ENCODE assay signal across 1 cellular context in the genomic region with DNA sequence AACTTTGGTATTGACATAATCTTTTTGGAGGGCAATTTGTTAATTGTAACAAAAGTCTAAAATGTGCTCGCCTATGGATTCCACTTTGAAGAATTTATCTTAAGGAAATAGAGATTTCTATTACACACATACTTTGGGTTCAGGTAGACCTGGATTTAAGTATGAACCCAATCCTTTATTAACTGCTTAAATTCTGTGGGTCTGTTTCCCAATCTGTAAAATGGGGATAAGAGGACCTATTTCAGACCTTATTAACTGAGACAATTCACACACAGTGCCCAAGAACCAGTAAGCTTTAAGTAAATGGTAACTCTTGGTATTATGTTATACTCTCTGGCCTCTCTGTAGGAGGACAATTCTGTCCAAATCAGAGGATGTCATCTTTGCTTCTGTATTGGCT.
TF ChIP-seq lines count a peak whose summit lies in the region.

No MANE protein-coding gene starts in this region.

TF ChIP-seq in K562, 482 proteins besides CTCF, POLR2A, EP300 and RAD21:
- TF ChIP-seq HSF4 (CRISPR knock-in tag; IDR thresholded peaks at IDR 0.05; ENCODE audit: borderline replicate concordance) (no peak), KDM1A (IDR thresholded peaks at IDR 0.05) (peak; percentile 38 to 66; a peak in 3 of 4 replicates), RBM25 (IDR thresholded peaks at IDR 0.05; ENCODE audit: low read depth, low read length, severe bottlenecking) (peak; percentile 86), BCOR (IDR thresholded peaks at IDR 0.05) (peak; percentile 86), ADNP (tag; IDR thresholded peaks at IDR 0.05) (peak; percentile 63; the same call in 1 of the 2 replicates)
